ENCODE assay signal across 12 cellular contexts in the genomic region with DNA sequence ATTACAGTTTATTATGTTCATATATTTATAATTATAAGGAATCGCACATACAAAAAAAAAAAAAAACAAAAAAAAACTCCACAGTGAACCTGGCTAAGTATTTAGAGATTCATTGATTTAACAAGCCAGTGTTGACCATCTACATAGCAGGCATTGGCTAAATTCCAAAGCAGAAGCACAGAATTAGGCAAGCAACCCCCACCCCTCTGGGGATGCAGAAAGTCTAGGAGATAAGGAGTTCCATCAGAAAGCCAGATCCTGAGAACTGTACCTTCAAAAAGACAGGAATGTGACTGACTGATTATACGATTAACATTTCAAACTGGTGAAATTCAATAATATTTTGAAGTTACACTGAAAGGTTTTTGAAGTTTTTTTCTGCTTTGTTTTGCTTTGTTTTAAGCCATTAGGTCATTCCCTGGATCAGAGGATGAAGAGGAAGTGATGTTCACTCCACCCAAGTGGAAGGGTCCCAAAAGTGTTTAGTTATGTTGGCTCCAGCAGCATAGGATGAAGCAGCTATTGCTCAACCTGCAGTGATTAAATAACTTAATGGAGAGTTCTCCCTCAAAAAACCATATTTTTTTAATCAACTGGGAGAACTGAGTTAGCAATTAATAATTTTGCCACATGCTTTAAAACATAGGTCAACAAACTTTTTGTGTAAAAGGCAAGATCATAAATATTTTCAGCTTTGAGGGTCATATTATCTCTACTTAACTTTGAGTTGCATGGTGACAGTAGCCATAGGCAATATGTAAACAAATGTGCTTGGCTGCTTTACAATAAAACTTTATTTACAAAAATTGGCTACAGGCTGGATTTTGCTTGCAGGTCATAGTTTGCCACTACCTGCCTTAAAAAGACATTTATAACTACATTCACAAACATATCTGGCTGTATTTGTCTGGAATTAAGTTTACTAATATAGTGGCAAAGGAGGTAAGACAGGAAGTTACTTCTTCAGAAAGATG. TPM values are rescaled to one million over a fixed set of nuclear protein-coding genes. Genes with fewer than 3 reads are reported as not detected.
A peak's percentile ranks its signal among the peaks of the same experiment; 100 is the strongest.
DNase-seq lines count a peak whose midpoint lies in the region; ATAC-seq, FAIRE-seq and TF ChIP-seq lines count a peak whose summit lies in the region.
"Had no signal": no experiment of that assay in that cellular context is flagged by ENCODE, and none has a peak within 500 bp of the region (broad histone marks: within the 10 kb centered on the region; RNA-seq: fewer than 3 reads in every experiment).

No MANE protein-coding gene starts in this region.

- TF ChIP-seq POLR2A in A549 (IDR thresholded peaks at IDR 0.05; ENCODE audit: low read length): no peak

- CTCF ChIA-PET in A549 (lab: Yijun Ruan, JAX): no interaction called here

- H3K4me3 Mint-ChIP-seq in mesothelial cell of epicardium: no peak overlapping the region

- no peaks in the 10 kb centered on the region for H3K9me3 ChIP-seq in A549
- H3K9me3 ChIP-seq: BE2C had no signal

- H3K9me3 Mint-ChIP-seq in mesothelial cell of epicardium: peaks cover 7% of the 10 kb centered on the region

- no peaks in the 10 kb centered on the region for H3K27me3 Mint-ChIP-seq in mesothelial cell of epicardium (ENCODE audit: low read depth)

- peak overlapping the region; percentile 26 for H3K27ac Mint-ChIP-seq in mesothelial cell of epicardium

- peaks cover 34% of the 10 kb centered on the region for H3K4me1 Mint-ChIP-seq in mesothelial cell of epicardium

- 0 out of 3 replicates have a peak overlapping the region, but pooled peaks have one; percentile 25 for H3K4me2 ChIP-seq in A549
- H3K4me2 ChIP-seq: PC-9 had no signal

- no peak overlapping the region for H3K4me3 ChIP-seq in A549
- H3K4me3 ChIP-seq: PC-9 had no signal

- POLR2A ChIA-PET in A549 (lab: Yijun Ruan, JAX): no interaction called here

- FAIRE-seq in A549 (lab: Jason Lieb, UNC): no peak

- H3K4me1 ChIP-seq in A549: peaks cover 8% of the 10 kb centered on the region
- H3K4me1 ChIP-seq: BE2C had no signal

- H3K36me3 Mint-ChIP-seq in mesothelial cell of epicardium: no peaks in the 10 kb centered on the region

- DNase-seq in A549 (ENCODE audit: low read depth in 1 of 2, low spot score in 1 of 2) (no peak), HT-29 (ENCODE audit: low spot score) (peak; percentile 24), fibroblast of gingiva (ENCODE audit: low read depth) (peak; percentile 90), mesothelial cell of epicardium (ENCODE audit: low spot score in 2 of 2, unreplicated experiment in 2 of 2) (no peak), COLO829 (ENCODE audit: low spot score) (no peak)
- no peak for DNase-seq in stimulated activated CD4-positive, alpha-beta T cell treated with anti-CD3 and anti-CD28 coated beads, Interleukin-4, amount 100 ng/mL, for 4 hours
- DNase-seq: activated CD8-positive, alpha-beta memory T cell treated with anti-CD3 and anti-CD28 coated beads, Interleukin-2, amount 50 U/mL, for 48 hours; BE2C; PC-9; stimulated activated CD4-positive, alpha-beta T cell treated with anti-CD3 and anti-CD28 coated beads, Interleukin-1b, Interleukin-23, amount 100 ng/mL, for 48 hours had no signal

- 91% methylated on average over 2 of the region's 2 CpGs for WGBS in A549 (ENCODE audit: missing lambda C conversion rate)

- TF ChIP-seq CTCF in A549 (IDR thresholded peaks at IDR 0.05) (no peak), mesothelial cell of epicardium (IDR thresholded peaks at IDR 0.05; ENCODE audit: unreplicated experiment) (no peak)

- TF ChIP-seq RAD21 in A549 (conservative IDR thresholded peaks at IDR 0.05 in 1 of 2, IDR thresholded peaks at IDR 0.05 in 1 of 2): no peak

- no peak overlapping the region for H3K27ac ChIP-seq in A549
- H3K27ac ChIP-seq: PC-9 had no signal

- TF ChIP-seq EP300 in A549 (IDR thresholded peaks at IDR 0.05): no peak

- no peak for ATAC-seq in A549
- ATAC-seq in HG03565 (IDR thresholded peaks at IDR 0.05; ENCODE audit: unreplicated experiment): no peak
- no peak for ATAC-seq in HG02870 (IDR thresholded peaks at IDR 0.05; ENCODE audit: unreplicated experiment)

TF ChIP-seq in A549, 52 proteins besides CTCF, POLR2A, EP300 and RAD21:
- TF ChIP-seq, protein P1, sequence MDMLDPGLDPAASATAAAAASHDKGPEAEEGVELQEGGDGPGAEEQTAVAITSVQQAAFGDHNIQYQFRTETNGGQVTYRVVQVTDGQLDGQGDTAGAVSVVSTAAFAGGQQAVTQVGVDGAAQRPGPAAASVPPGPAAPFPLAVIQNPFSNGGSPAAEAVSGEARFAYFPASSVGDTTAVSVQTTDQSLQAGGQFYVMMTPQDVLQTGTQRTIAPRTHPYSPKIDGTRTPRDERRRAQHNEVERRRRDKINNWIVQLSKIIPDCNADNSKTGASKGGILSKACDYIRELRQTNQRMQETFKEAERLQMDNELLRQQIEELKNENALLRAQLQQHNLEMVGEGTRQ (IDR thresholded peaks at IDR 0.05): no peak
- TF ChIP-seq, protein P2, sequence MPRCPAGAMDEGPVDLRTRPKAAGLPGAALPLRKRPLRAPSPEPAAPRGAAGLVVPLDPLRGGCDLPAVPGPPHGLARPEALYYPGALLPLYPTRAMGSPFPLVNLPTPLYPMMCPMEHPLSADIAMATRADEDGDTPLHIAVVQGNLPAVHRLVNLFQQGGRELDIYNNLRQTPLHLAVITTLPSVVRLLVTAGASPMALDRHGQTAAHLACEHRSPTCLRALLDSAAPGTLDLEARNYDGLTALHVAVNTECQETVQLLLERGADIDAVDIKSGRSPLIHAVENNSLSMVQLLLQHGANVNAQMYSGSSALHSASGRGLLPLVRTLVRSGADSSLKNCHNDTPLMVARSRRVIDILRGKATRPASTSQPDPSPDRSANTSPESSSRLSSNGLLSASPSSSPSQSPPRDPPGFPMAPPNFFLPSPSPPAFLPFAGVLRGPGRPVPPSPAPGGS (IDR thresholded peaks at IDR 0.05): no peak
- TF ChIP-seq HOXB5 (CRISPR knock-in tag; IDR thresholded peaks at IDR 0.05): no peak
- TF ChIP-seq POLR2AphosphoS2 (conservative IDR thresholded peaks at IDR 0.05; ENCODE audit: low read length): no peak
- no peak for TF ChIP-seq SREBF2 (IDR thresholded peaks at IDR 0.05)
- TF ChIP-seq, protein P3, sequence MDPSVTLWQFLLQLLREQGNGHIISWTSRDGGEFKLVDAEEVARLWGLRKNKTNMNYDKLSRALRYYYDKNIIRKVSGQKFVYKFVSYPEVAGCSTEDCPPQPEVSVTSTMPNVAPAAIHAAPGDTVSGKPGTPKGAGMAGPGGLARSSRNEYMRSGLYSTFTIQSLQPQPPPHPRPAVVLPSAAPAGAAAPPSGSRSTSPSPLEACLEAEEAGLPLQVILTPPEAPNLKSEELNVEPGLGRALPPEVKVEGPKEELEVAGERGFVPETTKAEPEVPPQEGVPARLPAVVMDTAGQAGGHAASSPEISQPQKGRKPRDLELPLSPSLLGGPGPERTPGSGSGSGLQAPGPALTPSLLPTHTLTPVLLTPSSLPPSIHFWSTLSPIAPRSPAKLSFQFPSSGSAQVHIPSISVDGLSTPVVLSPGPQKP (IDR thresholded peaks at IDR 0.05; ENCODE audit: low read depth, low read length): no peak
- TF ChIP-seq RFX5 (IDR thresholded peaks at IDR 0.05): no peak
- no peak for TF ChIP-seq FOSL2 (IDR thresholded peaks at IDR 0.05)
- no peak for TF ChIP-seq FOSL2 (CRISPR knock-in tag; IDR thresholded peaks at IDR 0.05)
- no peak for TF ChIP-seq NR3C1 (IDR thresholded peaks at IDR 0.05)
- no peak for TF ChIP-seq BHLHE40 (IDR thresholded peaks at IDR 0.05; ENCODE audit: low read depth, low read length)
- no peak for TF ChIP-seq FOSB (CRISPR knock-in tag; IDR thresholded peaks at IDR 0.05)
- no peak for TF ChIP-seq CBX2 (IDR thresholded peaks at IDR 0.05; ENCODE audit: borderline replicate concordance, low read depth)

RNA-seq across cellular contexts. Expression of a gene that starts 49.6 kb away (rescaled TPM):
- polyA plus RNA-seq in A549 (2011; rRNA removed): 43.9 and 54.8 TPM in 2 replicates
- 24.0 and 29.5 TPM in 2 replicates for polyA plus RNA-seq in A549 (2012; cell fraction: cytosol; rRNA removed)
- polyA plus RNA-seq in A549 (2012; cell fraction: nucleus; rRNA removed): 21.8 and 22.7 TPM in 2 replicates
- 34.0 to 36.2 TPM (median 34.7 TPM) in 3 replicates for polyA plus RNA-seq in A549 (2017; fragmentation: RNase III; extraction: RNeasy Plus Mini Kit Qiagen cat#74134 plus additional on column Dnase treatment)
- 61.2 and 75.1 TPM in 2 replicates for polyA minus RNA-seq in A549 (2011; rRNA and poly(A)+ RNA removed)
- total RNA-seq in HT-29 (2014; rRNA removed; shearing (Covaris generic)): 44.2 and 51.0 TPM in 2 replicates
- total RNA-seq in mesothelial cell of epicardium: 21.0 to 26.6 TPM (median 22.8 TPM) in 3 replicates

Comparison
In these comparisons a context has a peak if more than half of its experiments do, and no peak if none do; other contexts are left out.
1. DNase-seq: peak in HT-29 (single experiment) and fibroblast of gingiva (single experiment); none in A549 (0 of 2), mesothelial cell of epicardium (0 of 2), stimulated activated CD4-positive, alpha-beta T cell treated with anti-CD3 and anti-CD28 coated beads, Interleukin-4, amount 100 ng/mL, for 4 hours (0 of 2) and COLO829 (single experiment).